Comparison of ENCODE assay signal across 29 cellular contexts in genomic region chr10:17086865-17087264, GRCh38.
"Had no signal": no experiment of that assay in that cellular context is flagged by ENCODE, and none has a peak within 500 bp of the region (broad histone marks: within the 10 kb centered on the region; RNA-seq: fewer than 3 reads in every experiment).

No MANE protein-coding gene starts in this region.

- H3K27ac ChIP-seq: stomach, suprapubic skin, testis, thoracic aorta, thyroid gland, tibial artery, tibial nerve, transverse colon, upper lobe of left lung, upper lobe of right lung, uterus, vagina had no signal

- H3K9me3 Mint-ChIP-seq: stimulated activated effector memory CD8-positive, alpha-beta T cell treated with anti-CD3 and anti-CD28 coated beads, Interleukin-12 subunit alpha, Interleukin-12 subunit beta, amount 100 ng/mL, for 72 hours; stimulated activated memory B cell treated with anti-CD40 and anti-IgM and Interleukin-4, amounts not matched to agents 10 μg/mL and 1 μg/mL and 100 μg/mL, for 72 hours; stimulated activated naive B cell treated with anti-CD40 and anti-IgM and Interleukin-4, amounts not matched to agents 10 μg/mL and 1 μg/mL and 100 μg/mL, for 72 hours; stimulated activated naive CD8-positive, alpha-beta T cell treated with anti-CD3 and anti-CD28 coated beads, Interleukin-15, Interleukin-2, amounts not matched to agents 100 ng/mL and 50 ng/mL, for 24 hours had no signal

- H3K27me3 ChIP-seq: stomach, suprapubic skin, testis, thyroid gland, tibial artery, tibial nerve, transverse colon, upper lobe of left lung, upper lobe of right lung, uterus, vagina had no signal

- H3K36me3 Mint-ChIP-seq: stimulated activated effector memory CD8-positive, alpha-beta T cell treated with anti-CD3 and anti-CD28 coated beads, Interleukin-12 subunit alpha, Interleukin-12 subunit beta, amount 100 ng/mL, for 72 hours; type B pancreatic cell had no signal

- H3K4me3 Mint-ChIP-seq: stimulated activated effector memory CD8-positive, alpha-beta T cell treated with anti-CD3 and anti-CD28 coated beads, Interleukin-12 subunit alpha, Interleukin-12 subunit beta, amount 100 ng/mL, for 72 hours; stimulated activated memory B cell treated with anti-CD40 and anti-IgM and Interleukin-4, amounts not matched to agents 10 μg/mL and 1 μg/mL and 100 μg/mL, for 72 hours; stimulated activated naive B cell treated with anti-CD40 and anti-IgM and Interleukin-4, amounts not matched to agents 10 μg/mL and 1 μg/mL and 100 μg/mL, for 72 hours; stimulated activated naive CD8-positive, alpha-beta T cell treated with anti-CD3 and anti-CD28 coated beads, Interleukin-15, amount 100 ng/mL, for 72 hours; stimulated activated naive CD8-positive, alpha-beta T cell treated with anti-CD3 and anti-CD28 coated beads, Interleukin-15, Interleukin-2, amounts not matched to agents 100 ng/mL and 50 ng/mL, for 24 hours; type B pancreatic cell had no signal

- H3K4me3 ChIP-seq: stomach, suprapubic skin, testis, thoracic aorta, thyroid gland, tibial artery, tibial nerve, transverse colon, upper lobe of left lung, upper lobe of right lung, uterus, vagina had no signal

- H3K4me1 Mint-ChIP-seq: stimulated activated memory B cell treated with anti-CD40 and anti-IgM and Interleukin-4, amounts not matched to agents 10 μg/mL and 1 μg/mL and 100 μg/mL, for 72 hours; stimulated activated naive B cell treated with anti-CD40 and anti-IgM and Interleukin-4, amounts not matched to agents 10 μg/mL and 1 μg/mL and 100 μg/mL, for 72 hours had no signal

- H3K4me1 ChIP-seq: stomach, thyroid gland, tibial artery, transverse colon, upper lobe of left lung, upper lobe of right lung, uterus had no signal

- DNase-seq: stimulated activated CD4-positive, alpha-beta T cell treated with anti-CD3 and anti-CD28 coated beads, Interleukin-2, amount 100 ng/mL, for 48 hours; stimulated activated CD4-positive, alpha-beta T cell treated with anti-CD3 and anti-CD28 coated beads, Interleukin-4, amount 100 ng/mL, for 1 hour; stimulated activated CD4-positive, alpha-beta T cell treated with anti-CD3 and anti-CD28 coated beads, Interleukin-4, amount 100 ng/mL, for 24 hours; stimulated activated CD4-positive, alpha-beta T cell treated with anti-CD3 and anti-CD28 coated beads, Interleukin-4, amount 100 ng/mL, for 4 hours; stimulated activated CD8-positive, alpha-beta memory T cell treated with anti-CD3 and anti-CD28 coated beads, Interleukin-4, amount 100 ng/mL, for 48 hours; stimulated activated naive B cell treated with anti-CD40 and anti-IgM and Interleukin-4, amounts not matched to agents 10 μg/mL and 1 μg/mL and 100 μg/mL, for 72 hours; stimulated activated naive CD4-positive, alpha-beta T cell; stimulated activated naive CD4-positive, alpha-beta T cell treated with Interleukin-2 at 50 U/mL for 16 hours; stimulated activated naive CD8-positive, alpha-beta T cell treated with anti-CD3 and anti-CD28 coated beads, Interleukin-15, amount 100 ng/mL, for 72 hours; stimulated activated naive CD8-positive, alpha-beta T cell treated with anti-CD3 and anti-CD28 coated beads, Interleukin-15, Interleukin-2, amounts not matched to agents 100 U/mL and 50 U/mL, for 24 hours; stomach; substantia nigra; testis; thyroid gland; tibial artery; transverse colon; trophoblast cell; upper lobe of left lung; upper lobe of right lung; uterus had no signal

- FAIRE-seq: urothelium cell line had no signal

- H3K9me3 ChIP-seq: stomach, suprapubic skin, testis, thoracic aorta, thyroid gland, tibial artery, tibial nerve, transverse colon, upper lobe of left lung, upper lobe of right lung, uterus, vagina had no signal

- ATAC-seq: stimulated activated effector memory CD8-positive, alpha-beta T cell treated with anti-CD3 and anti-CD28 coated beads, Interleukin-12 subunit alpha, Interleukin-12 subunit beta, amount 100 ng/mL, for 72 hours; stimulated activated memory B cell treated with anti-CD40 and anti-IgM and Interleukin-4, amounts not matched to agents 10 μg/mL and 1 μg/mL and 100 μg/mL, for 72 hours; stimulated activated naive B cell treated with anti-CD40 and anti-IgM and Interleukin-4, amounts not matched to agents 10 μg/mL and 1 μg/mL and 100 μg/mL, for 72 hours; stimulated activated naive CD8-positive, alpha-beta T cell treated with anti-CD3 and anti-CD28 coated beads, Interleukin-15, amount 100 ng/mL, for 72 hours; stimulated activated naive CD8-positive, alpha-beta T cell treated with anti-CD3 and anti-CD28 coated beads, Interleukin-15, Interleukin-2, amounts not matched to agents 100 U/mL and 50 U/mL, for 24 hours; upper lobe of right lung had no signal

- H3K36me3 ChIP-seq: stomach, suprapubic skin, thoracic aorta, thyroid gland, tibial artery, tibial nerve, transverse colon, upper lobe of left lung, upper lobe of right lung, uterus, vagina had no signal

- H3K27ac Mint-ChIP-seq: stimulated activated effector memory CD8-positive, alpha-beta T cell treated with anti-CD3 and anti-CD28 coated beads, Interleukin-12 subunit alpha, Interleukin-12 subunit beta, amount 100 ng/mL, for 72 hours; stimulated activated memory B cell treated with anti-CD40 and anti-IgM and Interleukin-4, amounts not matched to agents 10 μg/mL and 1 μg/mL and 100 μg/mL, for 72 hours; stimulated activated naive B cell treated with anti-CD40 and anti-IgM and Interleukin-4, amounts not matched to agents 10 μg/mL and 1 μg/mL and 100 μg/mL, for 72 hours; stimulated activated naive CD8-positive, alpha-beta T cell treated with anti-CD3 and anti-CD28 coated beads, Interleukin-15, amount 100 ng/mL, for 72 hours; stimulated activated naive CD8-positive, alpha-beta T cell treated with anti-CD3 and anti-CD28 coated beads, Interleukin-15, Interleukin-2, amounts not matched to agents 100 ng/mL and 50 ng/mL, for 24 hours; type B pancreatic cell had no signal

- H3K27me3 Mint-ChIP-seq: stimulated activated memory B cell treated with anti-CD40 and anti-IgM and Interleukin-4, amounts not matched to agents 10 μg/mL and 1 μg/mL and 100 μg/mL, for 72 hours; stimulated activated naive B cell treated with anti-CD40 and anti-IgM and Interleukin-4, amounts not matched to agents 10 μg/mL and 1 μg/mL and 100 μg/mL, for 72 hours; stimulated activated naive CD8-positive, alpha-beta T cell treated with anti-CD3 and anti-CD28 coated beads, Interleukin-15, amount 100 ng/mL, for 72 hours; stimulated activated naive CD8-positive, alpha-beta T cell treated with anti-CD3 and anti-CD28 coated beads, Interleukin-15, Interleukin-2, amounts not matched to agents 100 ng/mL and 50 ng/mL, for 24 hours; type B pancreatic cell had no signal
